ENCODE assay signal across 7 cellular contexts in the genomic region with DNA sequence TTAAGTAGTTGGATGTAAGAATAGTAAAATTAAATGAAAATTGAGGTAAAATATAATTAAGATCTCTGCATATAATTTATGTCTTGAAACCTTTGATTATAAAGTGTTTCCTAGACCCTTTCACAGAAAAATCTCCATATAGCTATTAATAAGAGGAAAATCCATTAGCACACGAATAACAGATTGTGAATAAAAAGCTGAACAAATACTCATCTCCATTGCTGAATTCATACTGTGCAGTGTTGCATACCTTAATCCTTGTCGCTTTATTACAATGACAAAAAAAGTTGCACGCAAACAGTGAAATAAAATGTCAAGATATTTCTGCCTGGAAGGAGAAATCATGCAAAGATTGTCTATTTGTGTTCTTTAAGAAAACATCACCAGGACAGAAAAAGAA.
"Had no signal": no experiment of that assay in that cellular context is flagged by ENCODE, and none has a peak within 500 bp of the region (broad histone marks: within the 10 kb centered on the region; RNA-seq: fewer than 3 reads in every experiment).

No MANE protein-coding gene starts in this region.

- H2AFZ ChIP-seq: GM23248, GM23338 had no signal

- DNase-seq: GM23248, GOT3, H7, H9, HCEC 1CT, HFFc6 had no signal

- H3K9ac ChIP-seq: GM23248 had no signal

- H3K4me2 ChIP-seq: GM23338 had no signal

- H3K27ac ChIP-seq: GM23248 had no signal

- H3K4me3 ChIP-seq: GM23248, GM23338 had no signal
